In the genomic region with DNA sequence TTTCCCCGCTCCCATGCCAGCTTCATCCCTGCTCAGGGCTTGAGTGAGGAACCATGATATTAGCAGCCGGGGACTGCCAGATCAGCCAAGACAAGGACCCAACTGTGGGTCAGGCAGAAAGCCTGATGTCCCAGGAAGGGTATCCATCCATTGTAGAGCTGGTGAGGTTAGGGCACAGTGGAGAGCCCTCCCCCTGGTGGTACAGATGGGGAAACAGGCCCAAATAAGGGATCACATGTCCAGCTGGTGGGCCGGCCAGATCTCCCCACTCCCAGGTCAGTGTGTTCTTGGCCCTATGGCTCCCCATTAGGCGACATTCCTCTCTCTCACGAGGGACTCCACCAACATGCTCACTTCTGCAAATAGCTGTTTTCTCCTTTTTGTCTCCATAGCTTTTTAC, we compare ENCODE assay signal across 12 cellular contexts. TPM values are rescaled to one million over a fixed set of nuclear protein-coding genes. Genes with fewer than 3 reads are reported as not detected.
A peak's percentile ranks its signal among the peaks of the same experiment; 100 is the strongest.
DNase-seq lines count a peak whose midpoint lies in the region; ATAC-seq and TF ChIP-seq lines count a peak whose summit lies in the region.
"Had no signal": no experiment of that assay in that cellular context is flagged by ENCODE, and none has a peak within 500 bp of the region (broad histone marks: within the 10 kb centered on the region; RNA-seq: fewer than 3 reads in every experiment).

No MANE protein-coding gene starts in this region.

- no peak overlapping the region for H3K27ac ChIP-seq in A673 (ENCODE audit: low read depth, low read length, poor library complexity, severe bottlenecking)

- H3K9me3 ChIP-seq in A673 (ENCODE audit: low read depth, low read length, poor library complexity, severe bottlenecking): no peaks in the 10 kb centered on the region

- no peaks in the 10 kb centered on the region for H3K36me3 ChIP-seq in A673 (ENCODE audit: insufficient read depth, low read length, poor library complexity, severe bottlenecking)

- POLR2A ChIA-PET in A673 (lab: Charles Lee; ENCODE audit: low non-redundant PET): no interaction called here

- no peak overlapping the region for H3K27ac Mint-ChIP-seq in glutamatergic neuron (ENCODE audit: unreplicated experiment)
- H3K27ac Mint-ChIP-seq: naive B cell had no signal

- BruUV-seq in A673 (replicated peaks; lab: Mats Ljungman, UMichigan): no TSS peak

- no peaks in the 10 kb centered on the region for H3K27me3 ChIP-seq in A673 (replicated peaks; ENCODE audit: insufficient read depth, low read depth, low read length, poor library complexity)

- no peaks in the 10 kb centered on the region for H3K36me3 Mint-ChIP-seq in glutamatergic neuron (ENCODE audit: unreplicated experiment)
- H3K36me3 Mint-ChIP-seq: naive B cell had no signal

- H3K4me1 ChIP-seq in A673 (ENCODE audit: insufficient read depth, low read length, poor library complexity, severe bottlenecking): no peaks in the 10 kb centered on the region

- peak; percentile 66 for TF ChIP-seq CTCF in A673 (conservative IDR thresholded peaks at IDR 0.05; ENCODE audit: low read depth, low read length)
- peak; percentile 57 for TF ChIP-seq CTCF in glutamatergic neuron (IDR thresholded peaks at IDR 0.05; ENCODE audit: partially characterized antibody, unreplicated experiment)

- ATAC-seq in GM21529 (IDR thresholded peaks at IDR 0.05; ENCODE audit: unreplicated experiment) (peak; percentile 55), GM21423 (IDR thresholded peaks at IDR 0.05; ENCODE audit: unreplicated experiment) (no peak)

- no peaks in the 10 kb centered on the region for H3K4me1 Mint-ChIP-seq in glutamatergic neuron (ENCODE audit: low read depth, unreplicated experiment)
- H3K4me1 Mint-ChIP-seq: naive B cell had no signal

- CTCF ChIA-PET in A673 (lab: Charles Lee): interaction anchor here (0.8 to 1.1 kb wide), 4 partner anchors 10 to 341 kb away, joined by 3 to 7 read pairs (median 4); partner anchors contain the start of gene CDX1

- peaks cover 6% of the 10 kb centered on the region for H3K9me3 Mint-ChIP-seq in glutamatergic neuron (ENCODE audit: unreplicated experiment)
- H3K9me3 Mint-ChIP-seq: naive B cell had no signal

- DNase-seq in A673 (ENCODE audit: low spot score): peak; percentile 42
- DNase-seq in RPMI7951 (ENCODE audit: low read depth): peak; percentile 65
- no peak for DNase-seq in glutamatergic neuron
- DNase-seq in NCI-H774 (lab: John Stamatoyannopoulos, UW): no peak
- DNase-seq in NCI-H526 treated with DMSO at 0.1 percent for 48 hours (lab: John Stamatoyannopoulos, UW): no peak
- DNase-seq in NCI-H1092 treated with DMSO at 0.1 percent for 48 hours (lab: John Stamatoyannopoulos, UW): no peak
- DNase-seq: activated gamma-delta T cell, naive B cell, NCI-H146 had no signal

- H3K27me3 Mint-ChIP-seq in glutamatergic neuron (ENCODE audit: unreplicated experiment): peaks cover 6% of the 10 kb centered on the region

- intact Hi-C loops in A673 (cut with micrococcal nuclease; ENCODE audit: unreplicated experiment): loop anchor here (1.0 kb wide), 1 partner anchor 45 kb away; no protein-coding TSS in a partner anchor

- no peak overlapping the region for H3K4me3 Mint-ChIP-seq in glutamatergic neuron (ENCODE audit: unreplicated experiment)
- H3K4me3 Mint-ChIP-seq: naive B cell had no signal

- no peak overlapping the region for H3K4me3 ChIP-seq in A673 (ENCODE audit: low read depth, low read length, poor library complexity, severe bottlenecking)

RNA-seq across cellular contexts. Expression of gene CDX1, which starts 9.0 kb away (rescaled TPM):
- not detected in 2 replicates for total RNA-seq in A673 (2021)
- total RNA-seq in RPMI7951 (2014; rRNA removed; shearing (Covaris generic)): 0.24 and 0.98 TPM in 2 replicates
- not detected for total RNA-seq in glutamatergic neuron (ENCODE audit: unreplicated experiment)

RNA-seq across cellular contexts. Expression of gene SLC6A7, which starts 14.3 kb away (rescaled TPM):
- total RNA-seq in A673 (2021) (not detected in 2 replicates), glutamatergic neuron (ENCODE audit: unreplicated experiment) (not detected)
- total RNA-seq in RPMI7951 (2014; rRNA removed; shearing (Covaris generic)): not detected in 2 replicates
- total RNA-seq: urinary bladder had no signal

RNA-seq across cellular contexts. Expression of gene PDGFRB, which starts 19.9 kb away (rescaled TPM):
- total RNA-seq in A673 (2021): 25.9 and 58.3 TPM in 2 replicates
- total RNA-seq in RPMI7951 (2014; rRNA removed; shearing (Covaris generic)): 58.6 and 67.6 TPM in 2 replicates
- 2.9 TPM for total RNA-seq in glutamatergic neuron (ENCODE audit: unreplicated experiment)

Comparison
In these comparisons a context has a peak if more than half of its experiments do, and no peak if none do; other contexts are left out.
1. DNase-seq: peak in A673 (single experiment) and RPMI7951 (single experiment); none in glutamatergic neuron (single experiment), NCI-H774 (single experiment), NCI-H526 treated with DMSO at 0.1 percent for 48 hours (single experiment) and NCI-H1092 treated with DMSO at 0.1 percent for 48 hours (single experiment).